In the genomic region with DNA sequence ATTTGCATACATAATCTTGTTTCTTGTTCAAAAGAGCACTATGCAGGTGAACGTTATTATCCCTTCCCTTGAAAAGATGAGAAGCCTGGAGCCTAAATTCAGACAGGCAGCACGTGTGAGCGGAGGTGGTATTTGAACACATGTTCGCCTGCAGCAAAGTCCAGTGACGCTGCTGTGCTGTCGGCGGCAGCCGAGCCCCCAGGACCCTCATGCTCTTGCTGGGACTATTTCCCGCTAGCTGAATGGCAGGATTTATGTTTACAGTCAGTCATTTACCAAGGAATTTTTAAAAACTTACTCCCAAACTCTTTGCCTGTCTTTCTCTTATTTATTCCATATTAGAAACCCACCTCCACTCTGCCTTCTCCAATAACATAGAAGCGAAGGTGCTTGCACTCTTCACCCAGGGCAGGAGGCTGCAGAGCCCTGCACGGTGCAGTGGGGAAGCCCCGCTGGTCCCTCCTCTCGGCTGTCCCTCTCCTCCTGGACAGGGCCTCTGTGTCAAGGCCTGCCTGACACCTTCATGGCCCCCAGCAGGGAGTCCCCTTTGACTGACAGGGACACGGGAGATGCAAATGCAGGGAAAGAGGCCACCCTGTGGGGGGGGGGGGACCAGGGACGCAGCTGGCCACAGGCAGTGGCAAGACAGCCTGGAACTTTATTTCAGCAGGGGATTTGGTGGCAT, we compare ENCODE assay signal across 24 cellular contexts.
"Had no signal": no experiment of that assay in that cellular context is flagged by ENCODE, and none has a peak within 500 bp of the region (broad histone marks: within the 10 kb centered on the region; RNA-seq: fewer than 3 reads in every experiment).

No MANE protein-coding gene starts in this region.

- H3K36me3 ChIP-seq: heart left ventricle, left ventricle myocardium inferior, neutrophil, ovary, right atrium auricular region, right lobe of liver, stomach, thyroid gland, uterus had no signal

- H3K4me3 ChIP-seq: heart left ventricle, left ventricle myocardium inferior, lung, ovary, right atrium auricular region, right lobe of liver, skin epidermis, stomach, testis, thyroid gland, uterus had no signal

- H3K27ac ChIP-seq: heart left ventricle, left ventricle myocardium inferior, neutrophil, ovary, right atrium auricular region, right lobe of liver, skin epidermis, stomach, testis, uterus had no signal

- H3K27me3 ChIP-seq: heart left ventricle, neutrophil, ovary, right atrium auricular region, right lobe of liver, testis, thyroid gland, uterus had no signal

- H3K4me3 Mint-ChIP-seq: mesothelial cell of epicardium; naive B cell; natural killer cell; stimulated activated naive B cell treated with anti-CD40 and anti-IgM and Interleukin-4, amounts not matched to agents 10 μg/mL and 1 μg/mL and 100 μg/mL, for 72 hours had no signal

- ATAC-seq: natural killer cell; stimulated activated naive B cell treated with anti-CD40 and anti-IgM and Interleukin-4, amounts not matched to agents 10 μg/mL and 1 μg/mL and 100 μg/mL, for 72 hours; stimulated activated naive CD8-positive, alpha-beta T cell treated with anti-CD3 and anti-CD28 coated beads, Interleukin-15, Interleukin-2, amounts not matched to agents 100 U/mL and 50 U/mL, for 24 hours had no signal

- H3K4me1 Mint-ChIP-seq: naive B cell; natural killer cell; stimulated activated naive B cell treated with anti-CD40 and anti-IgM and Interleukin-4, amounts not matched to agents 10 μg/mL and 1 μg/mL and 100 μg/mL, for 72 hours had no signal

- H3K27ac Mint-ChIP-seq: mesothelial cell of epicardium; naive B cell; natural killer cell; progenitor cell of endocrine pancreas; stimulated activated naive B cell treated with anti-CD40 and anti-IgM and Interleukin-4, amounts not matched to agents 10 μg/mL and 1 μg/mL and 100 μg/mL, for 72 hours had no signal

- DNase-seq: naive B cell; natural killer cell; occipital lobe; ovary; right lobe of liver; stimulated activated CD4-positive, alpha-beta T cell treated with anti-CD3 and anti-CD28 coated beads, Interleukin-12 subunit alpha, Interleukin-12 subunit beta, amount 100 ng/mL, for 4 hours; stimulated activated CD4-positive, alpha-beta T cell treated with anti-CD3 and anti-CD28 coated beads, Interleukin-15, amount 100 ng/mL, for 24 hours; stimulated activated CD4-positive, alpha-beta T cell treated with anti-CD3 and anti-CD28 coated beads, Interleukin-2, amount 100 ng/mL, for 24 hours; stimulated activated CD4-positive, alpha-beta T cell treated with anti-CD3 and anti-CD28 coated beads, Interleukin-4, amount 100 ng/mL, for 1 hour; stimulated activated naive B cell treated with anti-CD40 and anti-IgM and Interleukin-4, amounts not matched to agents 10 μg/mL and 1 μg/mL and 100 μg/mL, for 72 hours; stimulated activated naive CD8-positive, alpha-beta T cell treated with anti-CD3 and anti-CD28 coated beads, Interleukin-15, Interleukin-2, amounts not matched to agents 100 U/mL and 50 U/mL, for 24 hours; stomach; testis; thyroid gland; trophoblast cell; uterus had no signal

- H3K9me3 Mint-ChIP-seq: mesothelial cell of epicardium, natural killer cell had no signal

- H3K36me3 Mint-ChIP-seq: mesothelial cell of epicardium; naive B cell; natural killer cell; stimulated activated naive B cell treated with anti-CD40 and anti-IgM and Interleukin-4, amounts not matched to agents 10 μg/mL and 1 μg/mL and 100 μg/mL, for 72 hours had no signal

- H3K9me3 ChIP-seq: heart left ventricle, left ventricle myocardium inferior, neutrophil, ovary, right atrium auricular region, right lobe of liver, testis, thyroid gland, uterus had no signal

- H3K4me1 ChIP-seq: right atrium auricular region, right lobe of liver, stomach, testis, uterus had no signal
